Comparison of ENCODE assay signal across 14 cellular contexts in genomic region chr4:42489095-42489494, GRCh38.
DNase-seq lines count a peak whose midpoint lies in the region; ATAC-seq and TF ChIP-seq lines count a peak whose summit lies in the region.
"Had no signal": no experiment of that assay in that cellular context is flagged by ENCODE, and none has a peak within 500 bp of the region (broad histone marks: within the 10 kb centered on the region; RNA-seq: fewer than 3 reads in every experiment).

No MANE protein-coding gene starts in this region.

- WGBS in adrenal gland, 4 donors: 85 to 94% (median 89%) methylated on average over 6 of the region's 6 CpGs

- H3K27ac ChIP-seq in adrenal gland: no peak overlapping the region
- H3K27ac ChIP-seq: right atrium auricular region had no signal

- H3K4me1 ChIP-seq in adrenal gland (replicated peaks in 1 of 2): no peaks in the 10 kb centered on the region
- H3K4me1 ChIP-seq: right atrium auricular region had no signal

- no peaks in the 10 kb centered on the region for H3K9me3 Mint-ChIP-seq in activated T-helper 17 cell treated with anti-CD3 and anti-CD28 coated beads, Interleukin-2, amount 50 U/mL, for 72 hours
- H3K9me3 Mint-ChIP-seq: dendritic cell treated with granulocyte-macrophage colony-stimulating factor and Interleukin-4, amounts not matched to agents 40 ng/mL and 50 ng/mL, for 4 days; mesothelial cell of epicardium had no signal

- H3K36me3 ChIP-seq in adrenal gland (replicated peaks in 1 of 2): no peaks in the 10 kb centered on the region
- H3K36me3 ChIP-seq: BE2C, right atrium auricular region had no signal

- H3K36me3 Mint-ChIP-seq in activated T-helper 17 cell treated with anti-CD3 and anti-CD28 coated beads, Interleukin-2, amount 50 U/mL, for 72 hours (ENCODE audit: low read depth): peaks cover 47% of the 10 kb centered on the region
- H3K36me3 Mint-ChIP-seq: mesothelial cell of epicardium had no signal

- no peak for TF ChIP-seq CTCF in adrenal gland (IDR thresholded peaks at IDR 0.05)

- no peak overlapping the region for H3K4me3 Mint-ChIP-seq in activated T-helper 17 cell treated with anti-CD3 and anti-CD28 coated beads, Interleukin-2, amount 50 U/mL, for 72 hours
- H3K4me3 Mint-ChIP-seq: dendritic cell treated with granulocyte-macrophage colony-stimulating factor and Interleukin-4, amounts not matched to agents 40 ng/mL and 50 ng/mL, for 4 days; mesothelial cell of epicardium had no signal

- ATAC-seq in GM18498 (IDR thresholded peaks at IDR 0.05; ENCODE audit: unreplicated experiment): peak; percentile 81
- ATAC-seq in GM19463 (IDR thresholded peaks at IDR 0.05; ENCODE audit: unreplicated experiment): peak; percentile 72
- peak; percentile 75 for ATAC-seq in HG02885 (IDR thresholded peaks at IDR 0.05; ENCODE audit: poor library complexity, unreplicated experiment)
- peak; percentile 86 for ATAC-seq in HG03571 (IDR thresholded peaks at IDR 0.05; ENCODE audit: unreplicated experiment)
- no peak for ATAC-seq in activated T-helper 17 cell treated with anti-CD3 and anti-CD28 coated beads, Interleukin-2, amount 50 U/mL, for 72 hours (replicated peaks)

- intact Hi-C loops in adrenal gland (cut with DNase I): no loop called here

- TF ChIP-seq POLR2A in adrenal gland (IDR thresholded peaks at IDR 0.05): no peak

- DNase-seq in NCI-H1105 (lab: John Stamatoyannopoulos, UW): no peak
- no peak for DNase-seq in activated T-cell treated with anti-CD3 and anti-CD28 coated beads, Interleukin-2, amount 50 U/mL, for 1 hour
- DNase-seq in adrenal gland: no peak
- DNase-seq: activated naive CD4-positive, alpha-beta T cell; BE2C; NCI-H187 treated with DMSO at 0.1 percent for 48 hours had no signal

- no peak overlapping the region for H3K4me3 ChIP-seq in adrenal gland
- H3K4me3 ChIP-seq: right atrium auricular region had no signal

- peaks cover 10% of the 10 kb centered on the region for H3K4me1 Mint-ChIP-seq in activated T-helper 17 cell treated with anti-CD3 and anti-CD28 coated beads, Interleukin-2, amount 50 U/mL, for 72 hours

- H3K27ac Mint-ChIP-seq in activated T-helper 17 cell treated with anti-CD3 and anti-CD28 coated beads, Interleukin-2, amount 50 U/mL, for 72 hours: no peak overlapping the region
- H3K27ac Mint-ChIP-seq: dendritic cell treated with granulocyte-macrophage colony-stimulating factor and Interleukin-4, amounts not matched to agents 40 ng/mL and 50 ng/mL, for 4 days; mesothelial cell of epicardium had no signal

- no peaks in the 10 kb centered on the region for H3K9me3 ChIP-seq in adrenal gland (replicated peaks in 1 of 3)
- H3K9me3 ChIP-seq: BE2C, right atrium auricular region had no signal

- no peaks in the 10 kb centered on the region for H3K27me3 Mint-ChIP-seq in activated T-helper 17 cell treated with anti-CD3 and anti-CD28 coated beads, Interleukin-2, amount 50 U/mL, for 72 hours
- H3K27me3 Mint-ChIP-seq: dendritic cell treated with granulocyte-macrophage colony-stimulating factor and Interleukin-4, amounts not matched to agents 40 ng/mL and 50 ng/mL, for 4 days had no signal

- H3K27me3 ChIP-seq in adrenal gland: no peaks in the 10 kb centered on the region
- H3K27me3 ChIP-seq: BE2C, right atrium auricular region had no signal
